19 cellular contexts compared by ENCODE assay signal in genomic region chr2:154452471-154452870, GRCh38.
DNase-seq lines count a peak whose midpoint lies in the region; ATAC-seq, FAIRE-seq and TF ChIP-seq lines count a peak whose summit lies in the region.
"Had no signal": no experiment of that assay in that cellular context is flagged by ENCODE, and none has a peak within 500 bp of the region (broad histone marks: within the 10 kb centered on the region; RNA-seq: fewer than 3 reads in every experiment).

No MANE protein-coding gene starts in this region.

- no peak overlapping the region for H3K4me3 Mint-ChIP-seq in WTC11
- H3K4me3 Mint-ChIP-seq: CD14-positive monocyte, GM23338 had no signal

- no peak overlapping the region for H3K27ac Mint-ChIP-seq in WTC11

- CTCF ChIA-PET in WTC11 (lab: Charles Lee) = no interaction called here

- no peak overlapping the region for H3K27ac ChIP-seq in tibial artery
- H3K27ac ChIP-seq: A549, HL-60, Peyer's patch had no signal

- H3K4me1 ChIP-seq in endocrine pancreas (ENCODE audit: control insufficient read depth, insufficient read depth, low read length) = peaks cover 54% of the 10 kb centered on the region
- peaks cover 0 to 14% (median 0%) of the 10 kb centered on the region in 4 donors for H3K4me1 ChIP-seq in tibial artery

- no peaks in the 10 kb centered on the region for H3K9me3 Mint-ChIP-seq in WTC11
- H3K9me3 Mint-ChIP-seq: CD14-positive monocyte, GM23338 had no signal

- H3K36me3 ChIP-seq in endocrine pancreas (ENCODE audit: control insufficient read depth, insufficient read depth, low read length) (no peaks in the 10 kb centered on the region), tibial artery (no peaks in the 10 kb centered on the region)
- H3K36me3 ChIP-seq: Peyer's patch had no signal

- H3K36me3 Mint-ChIP-seq in WTC11 = no peaks in the 10 kb centered on the region
- H3K36me3 Mint-ChIP-seq: CD14-positive monocyte had no signal

- H3K27me3 ChIP-seq in endocrine pancreas (ENCODE audit: control insufficient read depth, insufficient read depth, low read length) (no peaks in the 10 kb centered on the region), tibial artery (no peaks in the 10 kb centered on the region)
- H3K27me3 ChIP-seq: Peyer's patch had no signal

- H3K9ac ChIP-seq in endocrine pancreas (ENCODE audit: control insufficient read depth, insufficient read depth, low read length) = no peak overlapping the region
- H3K9ac ChIP-seq: SK-N-SH had no signal

- H3K4me3 ChIP-seq in endocrine pancreas (ENCODE audit: control insufficient read depth, insufficient read depth, low read length) (peak overlapping the region; percentile 12), tibial artery (no peak overlapping the region)
- H3K4me3 ChIP-seq: A549, GM23338, Peyer's patch had no signal

- peaks cover 4% of the 10 kb centered on the region; the same call in 1 of the 2 replicates for H3K4me1 Mint-ChIP-seq in WTC11
- H3K4me1 Mint-ChIP-seq: GM23338 had no signal

- ATAC-seq in GM19324 (IDR thresholded peaks at IDR 0.05; ENCODE audit: low FRiP score, unreplicated experiment) (peak; percentile 35), HG03378 (IDR thresholded peaks at IDR 0.05; ENCODE audit: unreplicated experiment) (peak; percentile 23), WTC11 (no peak), HG03520 (IDR thresholded peaks at IDR 0.05; ENCODE audit: unreplicated experiment) (no peak)

- H3K27me3 Mint-ChIP-seq in WTC11 (ENCODE audit: low read depth) = no peaks in the 10 kb centered on the region; the same call in 1 of the 2 replicates

- no peak for DNase-seq in GM18507 (ENCODE audit: extremely low spot score, insufficient read length, low read depth)
- DNase-seq in tibial artery = no peak
- DNase-seq in WTC11 (ENCODE audit: low spot score) = no peak
- DNase-seq in GM19238 (ENCODE audit: insufficient read length, low spot score) = no peak
- DNase-seq: NCI-H1092, NCI-H1694, NCI-H510A, Peyer's patch, Right ventricle myocardium superior, SK-N-SH, T-helper 1 cell had no signal

- FAIRE-seq in GM18507 (lab: Jason Lieb, UNC) = peak; percentile 9
- FAIRE-seq: A549 had no signal

- TF ChIP-seq CTCF in tibial artery (IDR thresholded peaks at IDR 0.05) = no peak
- TF ChIP-seq CTCF in WTC11 (IDR thresholded peaks at IDR 0.05) = no peak

- no peaks in the 10 kb centered on the region for H3K9me3 ChIP-seq in endocrine pancreas (ENCODE audit: control insufficient read depth, low read length)
- H3K9me3 ChIP-seq in tibial artery = no peaks in the 10 kb centered on the region
- H3K9me3 ChIP-seq: A549, Peyer's patch, SK-N-SH had no signal

- POLR2A ChIA-PET in WTC11 (lab: Charles Lee) = no interaction called here

- intact Hi-C loops in tibial artery (cut with DNase I; ENCODE audit: low total_unique reads) = no loop called here

TF ChIP-seq in WTC11, 78 proteins besides CTCF, POLR2A, EP300 and RAD21:
- TF ChIP-seq ATF6 (CRISPR knock-in tag; IDR thresholded peaks at IDR 0.05) = no peak
- no peak for TF ChIP-seq ZNF416 (CRISPR knock-in tag; IDR thresholded peaks at IDR 0.05)
- no peak for TF ChIP-seq ZNF263 (CRISPR knock-in tag; IDR thresholded peaks at IDR 0.05; ENCODE audit: low read depth)
- TF ChIP-seq, protein P1, sequence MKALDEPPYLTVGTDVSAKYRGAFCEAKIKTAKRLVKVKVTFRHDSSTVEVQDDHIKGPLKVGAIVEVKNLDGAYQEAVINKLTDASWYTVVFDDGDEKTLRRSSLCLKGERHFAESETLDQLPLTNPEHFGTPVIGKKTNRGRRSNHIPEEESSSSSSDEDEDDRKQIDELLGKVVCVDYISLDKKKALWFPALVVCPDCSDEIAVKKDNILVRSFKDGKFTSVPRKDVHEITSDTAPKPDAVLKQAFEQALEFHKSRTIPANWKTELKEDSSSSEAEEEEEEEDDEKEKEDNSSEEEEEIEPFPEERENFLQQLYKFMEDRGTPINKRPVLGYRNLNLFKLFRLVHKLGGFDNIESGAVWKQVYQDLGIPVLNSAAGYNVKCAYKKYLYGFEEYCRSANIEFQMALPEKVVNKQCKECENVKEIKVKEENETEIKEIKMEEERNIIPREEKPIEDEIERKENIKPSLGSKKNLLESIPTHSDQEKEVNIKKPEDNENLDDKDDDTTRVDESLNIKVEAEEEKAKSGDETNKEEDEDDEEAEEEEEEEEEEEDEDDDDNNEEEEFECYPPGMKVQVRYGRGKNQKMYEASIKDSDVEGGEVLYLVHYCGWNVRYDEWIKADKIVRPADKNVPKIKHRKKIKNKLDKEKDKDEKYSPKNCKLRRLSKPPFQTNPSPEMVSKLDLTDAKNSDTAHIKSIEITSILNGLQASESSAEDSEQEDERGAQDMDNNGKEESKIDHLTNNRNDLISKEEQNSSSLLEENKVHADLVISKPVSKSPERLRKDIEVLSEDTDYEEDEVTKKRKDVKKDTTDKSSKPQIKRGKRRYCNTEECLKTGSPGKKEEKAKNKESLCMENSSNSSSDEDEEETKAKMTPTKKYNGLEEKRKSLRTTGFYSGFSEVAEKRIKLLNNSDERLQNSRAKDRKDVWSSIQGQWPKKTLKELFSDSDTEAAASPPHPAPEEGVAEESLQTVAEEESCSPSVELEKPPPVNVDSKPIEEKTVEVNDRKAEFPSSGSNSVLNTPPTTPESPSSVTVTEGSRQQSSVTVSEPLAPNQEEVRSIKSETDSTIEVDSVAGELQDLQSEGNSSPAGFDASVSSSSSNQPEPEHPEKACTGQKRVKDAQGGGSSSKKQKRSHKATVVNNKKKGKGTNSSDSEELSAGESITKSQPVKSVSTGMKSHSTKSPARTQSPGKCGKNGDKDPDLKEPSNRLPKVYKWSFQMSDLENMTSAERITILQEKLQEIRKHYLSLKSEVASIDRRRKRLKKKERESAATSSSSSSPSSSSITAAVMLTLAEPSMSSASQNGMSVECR (CRISPR knock-in tag; IDR thresholded peaks at IDR 0.05; ENCODE audit: borderline replicate concordance) = no peak
- no peak for TF ChIP-seq RELA (CRISPR knock-in tag; IDR thresholded peaks at IDR 0.05; ENCODE audit: borderline replicate concordance)
- TF ChIP-seq, protein P2, sequence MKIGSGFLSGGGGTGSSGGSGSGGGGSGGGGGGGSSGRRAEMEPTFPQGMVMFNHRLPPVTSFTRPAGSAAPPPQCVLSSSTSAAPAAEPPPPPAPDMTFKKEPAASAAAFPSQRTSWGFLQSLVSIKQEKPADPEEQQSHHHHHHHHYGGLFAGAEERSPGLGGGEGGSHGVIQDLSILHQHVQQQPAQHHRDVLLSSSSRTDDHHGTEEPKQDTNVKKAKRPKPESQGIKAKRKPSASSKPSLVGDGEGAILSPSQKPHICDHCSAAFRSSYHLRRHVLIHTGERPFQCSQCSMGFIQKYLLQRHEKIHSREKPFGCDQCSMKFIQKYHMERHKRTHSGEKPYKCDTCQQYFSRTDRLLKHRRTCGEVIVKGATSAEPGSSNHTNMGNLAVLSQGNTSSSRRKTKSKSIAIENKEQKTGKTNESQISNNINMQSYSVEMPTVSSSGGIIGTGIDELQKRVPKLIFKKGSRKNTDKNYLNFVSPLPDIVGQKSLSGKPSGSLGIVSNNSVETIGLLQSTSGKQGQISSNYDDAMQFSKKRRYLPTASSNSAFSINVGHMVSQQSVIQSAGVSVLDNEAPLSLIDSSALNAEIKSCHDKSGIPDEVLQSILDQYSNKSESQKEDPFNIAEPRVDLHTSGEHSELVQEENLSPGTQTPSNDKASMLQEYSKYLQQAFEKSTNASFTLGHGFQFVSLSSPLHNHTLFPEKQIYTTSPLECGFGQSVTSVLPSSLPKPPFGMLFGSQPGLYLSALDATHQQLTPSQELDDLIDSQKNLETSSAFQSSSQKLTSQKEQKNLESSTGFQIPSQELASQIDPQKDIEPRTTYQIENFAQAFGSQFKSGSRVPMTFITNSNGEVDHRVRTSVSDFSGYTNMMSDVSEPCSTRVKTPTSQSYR (CRISPR knock-in tag; IDR thresholded peaks at IDR 0.05) = no peak
- no peak for TF ChIP-seq KAT7 (CRISPR knock-in tag; IDR thresholded peaks at IDR 0.05; ENCODE audit: borderline replicate concordance)
- no peak for TF ChIP-seq ATF2 (CRISPR knock-in tag; IDR thresholded peaks at IDR 0.05; ENCODE audit: borderline replicate concordance, low read depth)
- TF ChIP-seq NR2C2 (CRISPR knock-in tag; IDR thresholded peaks at IDR 0.05) = no peak
- no peak for TF ChIP-seq GTF2I (CRISPR knock-in tag; conservative IDR thresholded peaks at IDR 0.05)

Comparison
In these comparisons a context has a peak if more than half of its experiments do, and no peak if none do; other contexts are left out.
1. ATAC-seq: peak in GM19324 (single experiment) and HG03378 (single experiment); none in WTC11 (single experiment) and HG03520 (single experiment).